9 cellular contexts compared by ENCODE assay signal in the genomic region with DNA sequence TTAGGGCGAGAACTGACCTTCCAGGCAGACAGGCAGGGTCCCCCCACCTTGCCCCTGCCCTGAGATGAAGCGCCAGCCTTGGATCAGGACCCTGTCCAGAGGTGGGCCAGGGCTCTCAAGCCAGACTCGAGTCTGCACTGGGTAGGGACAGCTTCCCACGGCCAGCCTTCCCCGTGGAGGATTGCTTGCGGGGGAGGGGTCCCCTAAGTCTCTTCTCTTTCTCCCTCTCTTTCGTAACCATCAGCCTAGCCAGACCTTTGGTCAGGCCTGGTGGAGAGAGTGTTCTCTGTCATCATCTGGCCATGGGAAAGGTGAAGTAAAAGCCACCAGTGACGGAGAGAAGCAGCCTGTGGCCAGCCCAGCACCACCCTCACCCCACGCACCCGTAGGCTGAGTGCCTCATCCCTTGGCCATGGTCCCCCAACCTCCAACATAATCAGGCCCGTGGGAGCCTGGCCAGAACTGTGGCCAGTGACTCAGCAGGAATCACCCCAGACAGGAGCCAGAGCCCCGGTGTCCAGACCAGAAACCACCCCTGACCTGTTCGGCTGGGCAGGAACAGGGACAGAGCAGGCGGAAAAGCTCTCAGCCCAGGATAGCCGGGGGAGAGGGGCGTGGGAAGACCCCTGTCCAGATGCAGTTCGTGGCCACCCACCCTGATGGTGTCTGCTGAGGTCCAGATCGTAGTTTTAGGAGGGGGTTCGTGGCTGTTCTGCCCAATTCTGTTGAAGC. TPM values are rescaled to one million over a fixed set of nuclear protein-coding genes. Genes with fewer than 3 reads are reported as not detected.
DNase-seq lines count a peak whose midpoint lies in the region; ATAC-seq and TF ChIP-seq lines count a peak whose summit lies in the region.
"Had no signal": no experiment of that assay in that cellular context is flagged by ENCODE, and none has a peak within 500 bp of the region (broad histone marks: within the 10 kb centered on the region; RNA-seq: fewer than 3 reads in every experiment).

No MANE protein-coding gene starts in this region.

- peak overlapping the region; percentile 46 for H3K4me2 ChIP-seq in HCT116 (ENCODE audit: low read length)

- no peak overlapping the region for H3K4me3 Mint-ChIP-seq in stimulated activated effector memory CD8-positive, alpha-beta T cell treated with anti-CD3 and anti-CD28 coated beads, Interleukin-12 subunit alpha, Interleukin-12 subunit beta, amount 100 ng/mL, for 72 hours
- H3K4me3 Mint-ChIP-seq in activated T-helper 17 cell treated with anti-CD3 and anti-CD28 coated beads, Interleukin-2, amount 50 U/mL, for 72 hours, result no peak overlapping the region

- H3K36me3 Mint-ChIP-seq in stimulated activated effector memory CD8-positive, alpha-beta T cell treated with anti-CD3 and anti-CD28 coated beads, Interleukin-12 subunit alpha, Interleukin-12 subunit beta, amount 100 ng/mL, for 72 hours, result no peaks in the 10 kb centered on the region
- no peaks in the 10 kb centered on the region for H3K36me3 Mint-ChIP-seq in activated T-helper 17 cell treated with anti-CD3 and anti-CD28 coated beads, Interleukin-2, amount 50 U/mL, for 72 hours (ENCODE audit: low read depth)

- no peaks in the 10 kb centered on the region for H3K9me3 ChIP-seq in HCT116 (ENCODE audit: control insufficient read depth in 1 of 2, insufficient read depth in 1 of 2, low read depth in 1 of 2, low read length in 2 of 2)

- H4K20me1 ChIP-seq in HCT116 (ENCODE audit: insufficient read depth), result no peaks in the 10 kb centered on the region

- DNase-seq in HCT116 (ENCODE audit: low read depth, low spot score) (no peak), amniotic stem cell (lab: John Stamatoyannopoulos, UW) (peak; percentile 35), hepatic stellate cell (ENCODE audit: low spot score) (peak; percentile 95), SHP77 (lab: John Stamatoyannopoulos, UW) (no peak), DMS153 treated with DMSO at 0.1 percent for 48 hours (lab: John Stamatoyannopoulos, UW; ENCODE audit: unreplicated experiment) (no peak)
- DNase-seq in stimulated activated effector memory CD8-positive, alpha-beta T cell treated with anti-CD3 and anti-CD28 coated beads, Interleukin-12 subunit alpha, Interleukin-12 subunit beta, amount 100 ng/mL, for 72 hours (ENCODE audit: low spot score in 2 of 2), result no peak
- DNase-seq: NCI-H446 treated with DMSO at 0.1 percent for 48 hours had no signal

- H3K36me3 ChIP-seq in HCT116 (ENCODE audit: control insufficient read depth in 1 of 2, insufficient read depth in 2 of 2, low read length in 2 of 2), result no peaks in the 10 kb centered on the region

- no peak for TF ChIP-seq POLR2A in HCT116 (IDR thresholded peaks at IDR 0.05; ENCODE audit: borderline replicate concordance, extremely low read depth, insufficient read depth, insufficient read length)

- no TSS peak for BruUV-seq in HCT116 (replicated peaks; lab: Mats Ljungman, UMichigan)

- 0 out of 2 replicates have a peak overlapping the region, but pooled peaks have one; percentile 2 for H3K9ac ChIP-seq in HCT116 (ENCODE audit: low read length)

- no peak for TF ChIP-seq CTCF in HCT116 (IDR thresholded peaks at IDR 0.05 in 2 of 3, conservative IDR thresholded peaks at IDR 0.05 in 1 of 3; ENCODE audit: borderline replicate concordance in 1 of 3, insufficient read depth in 1 of 3, low read depth in 2 of 3, low read length in 2 of 3)

- peaks cover 9 to 37% of the 10 kb centered on the region in 2 experiments; a peak in 3 of 4 replicates for H3K4me1 ChIP-seq in HCT116 (ENCODE audit: control insufficient read depth in 1 of 2, insufficient read depth in 2 of 2, low read length in 2 of 2)

- no peaks in the 10 kb centered on the region for H3K27me3 ChIP-seq in HCT116 (ENCODE audit: insufficient read depth, low read length)

- H3K4me1 Mint-ChIP-seq in stimulated activated effector memory CD8-positive, alpha-beta T cell treated with anti-CD3 and anti-CD28 coated beads, Interleukin-12 subunit alpha, Interleukin-12 subunit beta, amount 100 ng/mL, for 72 hours, result no peaks in the 10 kb centered on the region
- no peaks in the 10 kb centered on the region for H3K4me1 Mint-ChIP-seq in activated T-helper 17 cell treated with anti-CD3 and anti-CD28 coated beads, Interleukin-2, amount 50 U/mL, for 72 hours

- H3K79me2 ChIP-seq in HCT116 (ENCODE audit: insufficient read depth, low read length), result no peaks in the 10 kb centered on the region

- POLR2A ChIA-PET in HCT116 (lab: Charles Lee), result no interaction called here

- intact Hi-C loops in HCT116 (cut with micrococcal nuclease), result no loop called here

- RAD21 ChIA-PET in HCT116 (lab: Charles Lee; ENCODE audit: low non-redundant PET in 1 of 2, low total read pairs in 2 of 2, uncharacterized antibody in 2 of 2, unreplicated experiment in 2 of 2), result no interaction called here

- no peak overlapping the region for H3K27ac ChIP-seq in HCT116 (ENCODE audit: low read depth, low read length)

- no peak for TF ChIP-seq RAD21 in HCT116 (IDR thresholded peaks at IDR 0.05; ENCODE audit: low read depth)

- H3K9me3 Mint-ChIP-seq in stimulated activated effector memory CD8-positive, alpha-beta T cell treated with anti-CD3 and anti-CD28 coated beads, Interleukin-12 subunit alpha, Interleukin-12 subunit beta, amount 100 ng/mL, for 72 hours, result no peaks in the 10 kb centered on the region
- no peaks in the 10 kb centered on the region for H3K9me3 Mint-ChIP-seq in activated T-helper 17 cell treated with anti-CD3 and anti-CD28 coated beads, Interleukin-2, amount 50 U/mL, for 72 hours

- ATAC-seq in HCT116, result peak; percentile 41
- ATAC-seq in stimulated activated effector memory CD8-positive, alpha-beta T cell treated with anti-CD3 and anti-CD28 coated beads, Interleukin-12 subunit alpha, Interleukin-12 subunit beta, amount 100 ng/mL, for 72 hours, result peak; percentile 12
- no peak for ATAC-seq in HG02884 (IDR thresholded peaks at IDR 0.05; ENCODE audit: unreplicated experiment)
- ATAC-seq in activated T-helper 17 cell treated with anti-CD3 and anti-CD28 coated beads, Interleukin-2, amount 50 U/mL, for 72 hours (replicated peaks), result no peak

- no peaks in the 10 kb centered on the region for H3K27me3 Mint-ChIP-seq in activated T-helper 17 cell treated with anti-CD3 and anti-CD28 coated beads, Interleukin-2, amount 50 U/mL, for 72 hours

- no peaks in the 10 kb centered on the region for H3K9me2 ChIP-seq in HCT116 (ENCODE audit: insufficient read depth)

- CTCF ChIA-PET in HCT116 (lab: Charles Lee), result no interaction called here

- H3K27ac Mint-ChIP-seq in stimulated activated effector memory CD8-positive, alpha-beta T cell treated with anti-CD3 and anti-CD28 coated beads, Interleukin-12 subunit alpha, Interleukin-12 subunit beta, amount 100 ng/mL, for 72 hours, result no peak overlapping the region
- no peak overlapping the region for H3K27ac Mint-ChIP-seq in activated T-helper 17 cell treated with anti-CD3 and anti-CD28 coated beads, Interleukin-2, amount 50 U/mL, for 72 hours

- H2AFZ ChIP-seq in HCT116 (ENCODE audit: low read depth, low read length, poor library complexity, severe bottlenecking), result no peak overlapping the region

- H3K4me3 ChIP-seq in HCT116 (replicated peaks in 1 of 2; ENCODE audit: low read depth in 1 of 2, low read length in 2 of 2), result no peak overlapping the region

TF ChIP-seq in HCT116, 20 proteins besides CTCF, POLR2A, EP300 and RAD21:
- TF ChIP-seq EZH2 (IDR thresholded peaks at IDR 0.05) (no peak), JUND (IDR thresholded peaks at IDR 0.05) (no peak), CEBPB (IDR thresholded peaks at IDR 0.05; ENCODE audit: low read depth) (no peak), POLR2AphosphoS5 (IDR thresholded peaks at IDR 0.05; ENCODE audit: low read depth, low read length) (no peak), SRF (IDR thresholded peaks at IDR 0.05; ENCODE audit: low read depth) (no peak), YY1 (IDR thresholded peaks at IDR 0.05; ENCODE audit: extremely low read depth, insufficient replicate concordance, low read depth, low read length) (no peak), TCF7L2 (IDR thresholded peaks at IDR 0.05; ENCODE audit: borderline replicate concordance, extremely low read depth, insufficient read depth, insufficient read length) (no peak), ZNF274 (IDR thresholded peaks at IDR 0.05; ENCODE audit: low read depth, low read length) (no peak), ELF1 (IDR thresholded peaks at IDR 0.05; ENCODE audit: borderline replicate concordance, low read depth) (no peak), EGR1 (IDR thresholded peaks at IDR 0.05; ENCODE audit: low read depth) (no peak), SIN3A (IDR thresholded peaks at IDR 0.05; ENCODE audit: low read depth) (no peak)
- TF ChIP-seq, protein P1, sequence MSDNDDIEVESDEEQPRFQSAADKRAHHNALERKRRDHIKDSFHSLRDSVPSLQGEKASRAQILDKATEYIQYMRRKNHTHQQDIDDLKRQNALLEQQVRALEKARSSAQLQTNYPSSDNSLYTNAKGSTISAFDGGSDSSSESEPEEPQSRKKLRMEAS (IDR thresholded peaks at IDR 0.05), result no peak
- TF ChIP-seq, protein P2, sequence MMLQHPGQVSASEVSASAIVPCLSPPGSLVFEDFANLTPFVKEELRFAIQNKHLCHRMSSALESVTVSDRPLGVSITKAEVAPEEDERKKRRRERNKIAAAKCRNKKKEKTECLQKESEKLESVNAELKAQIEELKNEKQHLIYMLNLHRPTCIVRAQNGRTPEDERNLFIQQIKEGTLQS (IDR thresholded peaks at IDR 0.05), result no peak

RNA-seq across cellular contexts. Expression of a gene that starts 47.1 kb away (rescaled TPM):
- 13.4 TPM for total RNA-seq in HCT116 (2021; ENCODE audit: unreplicated experiment)
- 14.6 and 18.0 TPM in 2 replicates for polyA plus RNA-seq in HCT116 (2012)
- under 1 TPM in 1 of 2 donors, not detected in 1; 0.34 TPM for total RNA-seq in activated T-helper 17 cell treated with anti-CD3 and anti-CD28 coated beads, Interleukin-2, amount 50 U/mL, for 72 hours

Comparison
In these comparisons a context has a peak if more than half of its experiments do, and no peak if none do; other contexts are left out.
1. ATAC-seq: peak in HCT116 (single experiment) and stimulated activated effector memory CD8-positive, alpha-beta T cell treated with anti-CD3 and anti-CD28 coated beads, Interleukin-12 subunit alpha, Interleukin-12 subunit beta, amount 100 ng/mL, for 72 hours (single experiment); none in HG02884 (single experiment) and activated T-helper 17 cell treated with anti-CD3 and anti-CD28 coated beads, Interleukin-2, amount 50 U/mL, for 72 hours (single experiment).
2. DNase-seq: peak in amniotic stem cell (single experiment) and hepatic stellate cell (single experiment); none in HCT116 (single experiment), stimulated activated effector memory CD8-positive, alpha-beta T cell treated with anti-CD3 and anti-CD28 coated beads, Interleukin-12 subunit alpha, Interleukin-12 subunit beta, amount 100 ng/mL, for 72 hours (0 of 2), SHP77 (0 of 2) and DMS153 treated with DMSO at 0.1 percent for 48 hours (single experiment).
3. RNA of a gene that starts 47.1 kb away (total RNA-seq): 13.4 TPM in HCT116 (single experiment); 0.34 TPM in activated T-helper 17 cell treated with anti-CD3 and anti-CD28 coated beads, Interleukin-2, amount 50 U/mL, for 72 hours; every median in the first group is over 10 times any median in the second.